1 cellular context compared by ENCODE assay signal in the genomic region with DNA sequence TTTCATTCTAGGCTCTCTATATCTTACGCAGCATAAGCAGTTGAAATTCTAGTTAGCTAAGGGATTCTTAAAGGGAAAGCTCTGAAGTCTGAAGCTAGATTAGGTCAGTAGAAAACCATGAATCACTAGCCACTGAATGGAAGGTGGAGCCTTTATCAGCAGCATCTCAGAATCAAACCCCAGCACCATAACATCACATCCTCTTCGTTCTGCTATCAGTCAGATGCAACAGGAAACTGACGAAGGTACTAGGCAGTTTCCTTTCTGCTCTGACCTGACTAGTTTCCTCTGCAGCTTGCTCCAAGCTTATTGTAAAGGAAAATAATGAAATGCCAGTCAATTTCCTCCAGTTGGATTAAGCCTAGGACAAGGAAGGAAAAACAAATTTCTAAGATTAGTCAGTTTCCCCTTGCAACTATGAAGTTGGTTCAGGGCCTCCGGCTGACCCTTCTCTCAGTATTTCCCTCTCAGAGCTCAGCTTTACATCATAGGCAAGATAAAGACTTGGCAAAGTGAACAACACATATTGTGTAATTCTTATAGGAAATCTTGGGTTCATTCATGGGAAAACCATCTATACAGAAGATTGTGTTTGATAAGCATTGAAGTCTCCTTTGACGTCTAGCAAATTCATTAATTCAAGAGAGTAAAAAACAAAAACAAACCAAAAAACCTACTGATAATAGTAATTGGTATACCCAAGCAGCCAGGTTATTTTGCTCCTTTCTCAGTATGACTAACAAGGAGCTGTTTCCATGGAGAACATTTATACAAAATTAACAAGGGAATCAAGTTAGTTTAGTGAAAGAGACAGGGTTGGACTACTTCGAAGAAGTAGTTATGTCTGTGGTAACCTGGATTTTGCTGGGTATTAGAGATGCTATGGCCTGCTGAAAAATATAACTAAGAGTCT.
TF ChIP-seq lines count a peak whose summit lies in the region.

No MANE protein-coding gene starts in this region.

TF ChIP-seq in K562, 482 proteins besides CTCF, POLR2A, EP300 and RAD21 (continued from another document and continues in another):
- TF ChIP-seq, protein P1, sequence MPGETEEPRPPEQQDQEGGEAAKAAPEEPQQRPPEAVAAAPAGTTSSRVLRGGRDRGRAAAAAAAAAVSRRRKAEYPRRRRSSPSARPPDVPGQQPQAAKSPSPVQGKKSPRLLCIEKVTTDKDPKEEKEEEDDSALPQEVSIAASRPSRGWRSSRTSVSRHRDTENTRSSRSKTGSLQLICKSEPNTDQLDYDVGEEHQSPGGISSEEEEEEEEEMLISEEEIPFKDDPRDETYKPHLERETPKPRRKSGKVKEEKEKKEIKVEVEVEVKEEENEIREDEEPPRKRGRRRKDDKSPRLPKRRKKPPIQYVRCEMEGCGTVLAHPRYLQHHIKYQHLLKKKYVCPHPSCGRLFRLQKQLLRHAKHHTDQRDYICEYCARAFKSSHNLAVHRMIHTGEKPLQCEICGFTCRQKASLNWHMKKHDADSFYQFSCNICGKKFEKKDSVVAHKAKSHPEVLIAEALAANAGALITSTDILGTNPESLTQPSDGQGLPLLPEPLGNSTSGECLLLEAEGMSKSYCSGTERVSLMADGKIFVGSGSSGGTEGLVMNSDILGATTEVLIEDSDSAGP (CRISPR knock-in tag; IDR thresholded peaks at IDR 0.05) = no peak
- TF ChIP-seq HEY1 (CRISPR knock-in tag; IDR thresholded peaks at IDR 0.05; ENCODE audit: borderline replicate concordance) = no peak
- no peak for TF ChIP-seq NBN (IDR thresholded peaks at IDR 0.05; ENCODE audit: low read depth)
- TF ChIP-seq, protein P2, sequence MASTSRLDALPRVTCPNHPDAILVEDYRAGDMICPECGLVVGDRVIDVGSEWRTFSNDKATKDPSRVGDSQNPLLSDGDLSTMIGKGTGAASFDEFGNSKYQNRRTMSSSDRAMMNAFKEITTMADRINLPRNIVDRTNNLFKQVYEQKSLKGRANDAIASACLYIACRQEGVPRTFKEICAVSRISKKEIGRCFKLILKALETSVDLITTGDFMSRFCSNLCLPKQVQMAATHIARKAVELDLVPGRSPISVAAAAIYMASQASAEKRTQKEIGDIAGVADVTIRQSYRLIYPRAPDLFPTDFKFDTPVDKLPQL (IDR thresholded peaks at IDR 0.05; ENCODE audit: extremely low read depth, insufficient read length) = no peak
- no peak for TF ChIP-seq ESRRB (CRISPR knock-in tag; IDR thresholded peaks at IDR 0.05; ENCODE audit: borderline replicate concordance)
- TF ChIP-seq GATAD2B (IDR thresholded peaks at IDR 0.05; ENCODE audit: borderline replicate concordance) = no peak
- TF ChIP-seq FOXK2 (conservative IDR thresholded peaks at IDR 0.05 in 1 of 2, IDR thresholded peaks at IDR 0.05 in 1 of 2; ENCODE audit: low read depth in 2 of 2) = no peak
- TF ChIP-seq ZNF23 (CRISPR knock-in tag; IDR thresholded peaks at IDR 0.05) = no peak
- no peak for TF ChIP-seq ZNF3 (CRISPR knock-in tag; IDR thresholded peaks at IDR 0.05)
- TF ChIP-seq, protein P3, sequence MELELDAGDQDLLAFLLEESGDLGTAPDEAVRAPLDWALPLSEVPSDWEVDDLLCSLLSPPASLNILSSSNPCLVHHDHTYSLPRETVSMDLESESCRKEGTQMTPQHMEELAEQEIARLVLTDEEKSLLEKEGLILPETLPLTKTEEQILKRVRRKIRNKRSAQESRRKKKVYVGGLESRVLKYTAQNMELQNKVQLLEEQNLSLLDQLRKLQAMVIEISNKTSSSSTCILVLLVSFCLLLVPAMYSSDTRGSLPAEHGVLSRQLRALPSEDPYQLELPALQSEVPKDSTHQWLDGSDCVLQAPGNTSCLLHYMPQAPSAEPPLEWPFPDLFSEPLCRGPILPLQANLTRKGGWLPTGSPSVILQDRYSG (tag; conservative IDR thresholded peaks at IDR 0.05; ENCODE audit: low read depth) = no peak
- TF ChIP-seq, protein P4, sequence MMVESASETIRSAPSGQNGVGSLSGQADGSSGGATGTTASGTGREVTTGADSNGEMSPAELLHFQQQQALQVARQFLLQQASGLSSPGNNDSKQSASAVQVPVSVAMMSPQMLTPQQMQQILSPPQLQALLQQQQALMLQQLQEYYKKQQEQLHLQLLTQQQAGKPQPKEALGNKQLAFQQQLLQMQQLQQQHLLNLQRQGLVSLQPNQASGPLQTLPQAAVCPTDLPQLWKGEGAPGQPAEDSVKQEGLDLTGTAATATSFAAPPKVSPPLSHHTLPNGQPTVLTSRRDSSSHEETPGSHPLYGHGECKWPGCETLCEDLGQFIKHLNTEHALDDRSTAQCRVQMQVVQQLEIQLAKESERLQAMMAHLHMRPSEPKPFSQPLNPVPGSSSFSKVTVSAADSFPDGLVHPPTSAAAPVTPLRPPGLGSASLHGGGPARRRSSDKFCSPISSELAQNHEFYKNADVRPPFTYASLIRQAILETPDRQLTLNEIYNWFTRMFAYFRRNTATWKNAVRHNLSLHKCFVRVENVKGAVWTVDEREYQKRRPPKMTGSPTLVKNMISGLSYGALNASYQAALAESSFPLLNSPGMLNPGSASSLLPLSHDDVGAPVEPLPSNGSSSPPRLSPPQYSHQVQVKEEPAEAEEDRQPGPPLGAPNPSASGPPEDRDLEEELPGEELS (CRISPR knock-in tag; IDR thresholded peaks at IDR 0.05; ENCODE audit: borderline replicate concordance) = no peak
- TF ChIP-seq, protein P5, sequence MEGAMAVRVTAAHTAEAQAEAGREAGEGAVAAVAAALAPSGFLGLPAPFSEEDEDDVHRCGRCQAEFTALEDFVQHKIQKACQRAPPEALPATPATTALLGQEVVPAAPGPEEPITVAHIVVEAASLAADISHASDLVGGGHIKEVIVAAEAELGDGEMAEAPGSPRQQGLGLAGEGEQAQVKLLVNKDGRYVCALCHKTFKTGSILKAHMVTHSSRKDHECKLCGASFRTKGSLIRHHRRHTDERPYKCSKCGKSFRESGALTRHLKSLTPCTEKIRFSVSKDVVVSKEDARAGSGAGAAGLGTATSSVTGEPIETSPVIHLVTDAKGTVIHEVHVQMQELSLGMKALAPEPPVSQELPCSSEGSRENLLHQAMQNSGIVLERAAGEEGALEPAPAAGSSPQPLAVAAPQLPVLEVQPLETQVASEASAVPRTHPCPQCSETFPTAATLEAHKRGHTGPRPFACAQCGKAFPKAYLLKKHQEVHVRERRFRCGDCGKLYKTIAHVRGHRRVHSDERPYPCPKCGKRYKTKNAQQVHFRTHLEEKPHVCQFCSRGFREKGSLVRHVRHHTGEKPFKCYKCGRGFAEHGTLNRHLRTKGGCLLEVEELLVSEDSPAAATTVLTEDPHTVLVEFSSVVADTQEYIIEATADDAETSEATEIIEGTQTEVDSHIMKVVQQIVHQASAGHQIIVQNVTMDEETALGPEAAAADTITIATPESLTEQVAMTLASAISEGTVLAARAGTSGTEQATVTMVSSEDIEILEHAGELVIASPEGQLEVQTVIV (CRISPR knock-in tag; IDR thresholded peaks at IDR 0.05; ENCODE audit: borderline replicate concordance) = no peak
- TF ChIP-seq EWSR1 (IDR thresholded peaks at IDR 0.05; ENCODE audit: borderline replicate concordance, low read depth, partially characterized antibody) = no peak
- no peak for TF ChIP-seq ZNF197 (CRISPR knock-in tag; IDR thresholded peaks at IDR 0.05; ENCODE audit: low read depth)
- TF ChIP-seq NFXL1 (CRISPR knock-in tag; IDR thresholded peaks at IDR 0.05) = no peak
- TF ChIP-seq FOS (IDR thresholded peaks at IDR 0.05; ENCODE audit: extremely low read depth, insufficient read length) = no peak
- no peak for TF ChIP-seq CBX5 (IDR thresholded peaks at IDR 0.05; ENCODE audit: borderline replicate concordance, low read depth)
- TF ChIP-seq KLF10 (CRISPR knock-in tag; IDR thresholded peaks at IDR 0.05) = no peak
- no peak for TF ChIP-seq MAFF (IDR thresholded peaks at IDR 0.05; ENCODE audit: low read length)
- TF ChIP-seq CSDE1 (IDR thresholded peaks at IDR 0.05) = no peak
- TF ChIP-seq MTA2 (IDR thresholded peaks at IDR 0.05; ENCODE audit: low read depth) = 0 out of 2 replicates have a peak, but pooled peaks have one; percentile 24
- TF ChIP-seq NRF1 (conservative IDR thresholded peaks at IDR 0.05 in 1 of 2, IDR thresholded peaks at IDR 0.05 in 1 of 2) = no peak
- peak; percentile 91 for TF ChIP-seq MEIS2 (IDR thresholded peaks at IDR 0.05; ENCODE audit: partially characterized antibody)
- TF ChIP-seq DMBX1 (CRISPR knock-in tag; IDR thresholded peaks at IDR 0.05; ENCODE audit: borderline replicate concordance) = no peak
- TF ChIP-seq FOXM1 (IDR thresholded peaks at IDR 0.05; ENCODE audit: low read depth) = peak; percentile 59
- no peak for TF ChIP-seq FOXM1 (CRISPR knock-in tag; IDR thresholded peaks at IDR 0.05; ENCODE audit: low read depth)
- no peak for TF ChIP-seq NELFE (IDR thresholded peaks at IDR 0.05; ENCODE audit: insufficient read depth, insufficient read length)
- TF ChIP-seq SREBF2 (CRISPR knock-in tag; IDR thresholded peaks at IDR 0.05) = no peak
- peak; percentile 70 for TF ChIP-seq TAL1 (IDR thresholded peaks at IDR 0.05)
- no peak for TF ChIP-seq NFIX (CRISPR knock-in tag; IDR thresholded peaks at IDR 0.05; ENCODE audit: low read depth)
- peak; percentile 88 for TF ChIP-seq SMARCA4 (IDR thresholded peaks at IDR 0.05)
- TF ChIP-seq NR2F6 (CRISPR knock-in tag; IDR thresholded peaks at IDR 0.05) = no peak
- TF ChIP-seq SAFB2 (IDR thresholded peaks at IDR 0.05; ENCODE audit: borderline replicate concordance, low read depth, low read length, severe bottlenecking) = no peak
- no peak for TF ChIP-seq HOXB6 (CRISPR knock-in tag; IDR thresholded peaks at IDR 0.05; ENCODE audit: borderline replicate concordance)
- no peak for TF ChIP-seq SIRT6 (IDR thresholded peaks at IDR 0.05; ENCODE audit: low read depth, low read length)
- TF ChIP-seq ZNF785 (CRISPR knock-in tag; IDR thresholded peaks at IDR 0.05) = no peak
- TF ChIP-seq ZKSCAN3 (CRISPR knock-in tag; IDR thresholded peaks at IDR 0.05) = no peak
- no peak for TF ChIP-seq ZNF224 (CRISPR knock-in tag; IDR thresholded peaks at IDR 0.05)
- no peak for TF ChIP-seq ZNF384 (IDR thresholded peaks at IDR 0.05; ENCODE audit: low read depth, low read length)
- TF ChIP-seq MCM7 (IDR thresholded peaks at IDR 0.05) = no peak
- TF ChIP-seq RUNX1 (IDR thresholded peaks at IDR 0.05; ENCODE audit: low read depth) = no peak
- TF ChIP-seq, protein P6, sequence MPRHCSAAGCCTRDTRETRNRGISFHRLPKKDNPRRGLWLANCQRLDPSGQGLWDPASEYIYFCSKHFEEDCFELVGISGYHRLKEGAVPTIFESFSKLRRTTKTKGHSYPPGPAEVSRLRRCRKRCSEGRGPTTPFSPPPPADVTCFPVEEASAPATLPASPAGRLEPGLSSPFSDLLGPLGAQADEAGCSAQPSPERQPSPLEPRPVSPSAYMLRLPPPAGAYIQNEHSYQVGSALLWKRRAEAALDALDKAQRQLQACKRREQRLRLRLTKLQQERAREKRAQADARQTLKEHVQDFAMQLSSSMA (CRISPR knock-in tag; IDR thresholded peaks at IDR 0.05) = no peak
- no peak for TF ChIP-seq ZKSCAN1 (IDR thresholded peaks at IDR 0.05; ENCODE audit: low read depth, low read length)
- TF ChIP-seq ZNF324 (CRISPR knock-in tag; IDR thresholded peaks at IDR 0.05) = no peak
- TF ChIP-seq, protein P7, sequence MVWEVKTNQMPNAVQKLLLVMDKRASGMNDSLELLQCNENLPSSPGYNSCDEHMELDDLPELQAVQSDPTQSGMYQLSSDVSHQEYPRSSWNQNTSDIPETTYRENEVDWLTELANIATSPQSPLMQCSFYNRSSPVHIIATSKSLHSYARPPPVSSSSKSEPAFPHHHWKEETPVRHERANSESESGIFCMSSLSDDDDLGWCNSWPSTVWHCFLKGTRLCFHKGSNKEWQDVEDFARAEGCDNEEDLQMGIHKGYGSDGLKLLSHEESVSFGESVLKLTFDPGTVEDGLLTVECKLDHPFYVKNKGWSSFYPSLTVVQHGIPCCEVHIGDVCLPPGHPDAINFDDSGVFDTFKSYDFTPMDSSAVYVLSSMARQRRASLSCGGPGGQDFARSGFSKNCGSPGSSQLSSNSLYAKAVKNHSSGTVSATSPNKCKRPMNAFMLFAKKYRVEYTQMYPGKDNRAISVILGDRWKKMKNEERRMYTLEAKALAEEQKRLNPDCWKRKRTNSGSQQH (CRISPR knock-in tag; IDR thresholded peaks at IDR 0.05) = 0 out of 2 replicates have a peak, but pooled peaks have one; percentile 75
- no peak for TF ChIP-seq RFX7 (CRISPR knock-in tag; IDR thresholded peaks at IDR 0.05)
- TF ChIP-seq SMARCA5 (IDR thresholded peaks at IDR 0.05) = no peak
- TF ChIP-seq, protein P8, sequence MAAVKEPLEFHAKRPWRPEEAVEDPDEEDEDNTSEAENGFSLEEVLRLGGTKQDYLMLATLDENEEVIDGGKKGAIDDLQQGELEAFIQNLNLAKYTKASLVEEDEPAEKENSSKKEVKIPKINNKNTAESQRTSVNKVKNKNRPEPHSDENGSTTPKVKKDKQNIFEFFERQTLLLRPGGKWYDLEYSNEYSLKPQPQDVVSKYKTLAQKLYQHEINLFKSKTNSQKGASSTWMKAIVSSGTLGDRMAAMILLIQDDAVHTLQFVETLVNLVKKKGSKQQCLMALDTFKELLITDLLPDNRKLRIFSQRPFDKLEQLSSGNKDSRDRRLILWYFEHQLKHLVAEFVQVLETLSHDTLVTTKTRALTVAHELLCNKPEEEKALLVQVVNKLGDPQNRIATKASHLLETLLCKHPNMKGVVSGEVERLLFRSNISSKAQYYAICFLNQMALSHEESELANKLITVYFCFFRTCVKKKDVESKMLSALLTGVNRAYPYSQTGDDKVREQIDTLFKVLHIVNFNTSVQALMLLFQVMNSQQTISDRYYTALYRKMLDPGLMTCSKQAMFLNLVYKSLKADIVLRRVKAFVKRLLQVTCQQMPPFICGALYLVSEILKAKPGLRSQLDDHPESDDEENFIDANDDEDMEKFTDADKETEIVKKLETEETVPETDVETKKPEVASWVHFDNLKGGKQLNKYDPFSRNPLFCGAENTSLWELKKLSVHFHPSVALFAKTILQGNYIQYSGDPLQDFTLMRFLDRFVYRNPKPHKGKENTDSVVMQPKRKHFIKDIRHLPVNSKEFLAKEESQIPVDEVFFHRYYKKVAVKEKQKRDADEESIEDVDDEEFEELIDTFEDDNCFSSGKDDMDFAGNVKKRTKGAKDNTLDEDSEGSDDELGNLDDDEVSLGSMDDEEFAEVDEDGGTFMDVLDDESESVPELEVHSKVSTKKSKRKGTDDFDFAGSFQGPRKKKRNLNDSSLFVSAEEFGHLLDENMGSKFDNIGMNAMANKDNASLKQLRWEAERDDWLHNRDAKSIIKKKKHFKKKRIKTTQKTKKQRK (IDR thresholded peaks at IDR 0.05; ENCODE audit: borderline replicate concordance, low read depth, low read length) = no peak
- TF ChIP-seq HSF4 (CRISPR knock-in tag; IDR thresholded peaks at IDR 0.05; ENCODE audit: borderline replicate concordance) = no peak
- TF ChIP-seq, protein P9, sequence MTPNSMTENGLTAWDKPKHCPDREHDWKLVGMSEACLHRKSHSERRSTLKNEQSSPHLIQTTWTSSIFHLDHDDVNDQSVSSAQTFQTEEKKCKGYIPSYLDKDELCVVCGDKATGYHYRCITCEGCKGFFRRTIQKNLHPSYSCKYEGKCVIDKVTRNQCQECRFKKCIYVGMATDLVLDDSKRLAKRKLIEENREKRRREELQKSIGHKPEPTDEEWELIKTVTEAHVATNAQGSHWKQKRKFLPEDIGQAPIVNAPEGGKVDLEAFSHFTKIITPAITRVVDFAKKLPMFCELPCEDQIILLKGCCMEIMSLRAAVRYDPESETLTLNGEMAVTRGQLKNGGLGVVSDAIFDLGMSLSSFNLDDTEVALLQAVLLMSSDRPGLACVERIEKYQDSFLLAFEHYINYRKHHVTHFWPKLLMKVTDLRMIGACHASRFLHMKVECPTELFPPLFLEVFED (CRISPR knock-in tag; conservative IDR thresholded peaks at IDR 0.05) = no peak
- TF ChIP-seq, protein P10, sequence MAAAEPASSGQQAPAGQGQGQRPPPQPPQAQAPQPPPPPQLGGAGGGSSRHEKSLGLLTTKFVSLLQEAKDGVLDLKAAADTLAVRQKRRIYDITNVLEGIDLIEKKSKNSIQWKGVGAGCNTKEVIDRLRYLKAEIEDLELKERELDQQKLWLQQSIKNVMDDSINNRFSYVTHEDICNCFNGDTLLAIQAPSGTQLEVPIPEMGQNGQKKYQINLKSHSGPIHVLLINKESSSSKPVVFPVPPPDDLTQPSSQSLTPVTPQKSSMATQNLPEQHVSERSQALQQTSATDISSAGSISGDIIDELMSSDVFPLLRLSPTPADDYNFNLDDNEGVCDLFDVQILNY (CRISPR knock-in tag; IDR thresholded peaks at IDR 0.05) = no peak
